ENCODE assay signal across 13 cellular contexts in the genomic region with DNA sequence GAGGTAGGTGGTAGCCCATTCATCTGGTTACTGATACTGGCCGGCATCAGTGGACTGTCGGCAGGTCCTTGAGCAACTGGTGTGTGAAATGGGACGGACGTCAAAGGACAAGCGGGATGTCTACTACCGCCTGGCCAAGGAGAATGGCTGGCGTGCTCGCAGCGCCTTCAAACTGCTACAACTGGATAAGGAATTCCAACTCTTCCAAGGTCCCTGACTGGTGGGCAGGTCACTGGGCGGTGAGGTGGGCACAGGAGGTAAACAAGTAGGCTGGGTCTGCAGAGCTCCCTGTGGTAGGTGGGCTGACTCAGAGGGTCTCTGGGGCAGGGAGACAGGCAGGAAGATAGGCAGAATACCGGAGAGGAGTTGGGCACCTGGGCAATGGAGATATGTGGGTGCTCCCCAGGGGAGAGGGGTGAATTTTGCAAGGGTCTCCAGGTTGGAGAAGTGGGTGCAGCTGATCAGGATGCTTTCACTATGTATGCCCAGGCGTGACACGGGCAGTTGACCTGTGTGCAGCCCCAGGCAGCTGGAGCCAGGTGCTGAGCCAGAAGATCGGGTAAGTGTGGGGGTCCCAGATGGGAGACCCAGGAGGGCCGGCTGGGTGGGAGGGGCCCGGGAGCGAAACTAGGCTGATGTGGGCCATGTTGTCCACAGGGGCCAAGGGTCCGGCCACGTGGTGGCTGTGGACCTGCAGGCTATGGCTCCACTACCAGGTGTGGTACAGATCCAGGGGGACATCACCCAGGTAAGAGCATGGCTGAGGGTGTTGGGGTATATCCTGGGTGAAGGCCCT. TPM values are rescaled to one million over a fixed set of nuclear protein-coding genes. Genes with fewer than 3 reads are reported as not detected.
DNase-seq lines count a peak whose midpoint lies in the region; ATAC-seq and TF ChIP-seq lines count a peak whose summit lies in the region.
"Had no signal": no experiment of that assay in that cellular context is flagged by ENCODE, and none has a peak within 500 bp of the region (broad histone marks: within the 10 kb centered on the region; RNA-seq: fewer than 3 reads in every experiment).

No MANE protein-coding gene starts in this region.

- WGBS in mammary epithelial cell (ENCODE audit: low coverage, missing lambda C conversion rate): 89% methylated on average over 17 of the region's 19 CpGs

- BruUV-seq in mammary epithelial cell (replicated peaks; lab: Mats Ljungman, UMichigan): no TSS peak

- intact Hi-C loops in activated naive CD4-positive, alpha-beta T cell treated with anti-CD3 and anti-CD28 coated beads for 36 hours (cut with micrococcal nuclease): loop anchor here (10.0 kb wide), 1 partner anchor 327 kb away; the partner anchor contains the start of gene HDAC6
- intact Hi-C loops in mammary epithelial cell (cut with micrococcal nuclease): no loop called here

- no peaks in the 10 kb centered on the region for H4K20me1 ChIP-seq in mammary epithelial cell (ENCODE audit: insufficient read depth, low read length)

- no peaks in the 10 kb centered on the region for H3K9me3 Mint-ChIP-seq in activated naive CD4-positive, alpha-beta T cell treated with anti-CD3 and anti-CD28 coated beads for 36 hours
- H3K9me3 Mint-ChIP-seq in stimulated activated memory B cell treated with anti-CD40 and anti-IgM and Interleukin-4, amounts not matched to agents 10 μg/mL and 1 μg/mL and 100 μg/mL, for 72 hours: no peaks in the 10 kb centered on the region
- peaks cover 17% of the 10 kb centered on the region for H3K9me3 Mint-ChIP-seq in mesothelial cell of epicardium
- H3K9me3 Mint-ChIP-seq: memory B cell had no signal

- dilution Hi-C loops in mammary epithelial cell (cut with HindIII; ENCODE audit: low sequenced_read_pairs): no loop called here

- H3K36me3 ChIP-seq in mammary epithelial cell (ENCODE audit: insufficient read depth, low read length): peaks cover 6% of the 10 kb centered on the region

- no peaks in the 10 kb centered on the region for H3K4me1 ChIP-seq in mammary epithelial cell (ENCODE audit: insufficient read depth, low read length)

- H3K27me3 ChIP-seq in mammary epithelial cell (ENCODE audit: insufficient read depth, low read length): no peaks in the 10 kb centered on the region
- H3K27me3 ChIP-seq: spleen had no signal

- no peaks in the 10 kb centered on the region for H3K27me3 Mint-ChIP-seq in activated naive CD4-positive, alpha-beta T cell treated with anti-CD3 and anti-CD28 coated beads for 36 hours (ENCODE audit: low read depth)
- no peaks in the 10 kb centered on the region for H3K27me3 Mint-ChIP-seq in stimulated activated memory B cell treated with anti-CD40 and anti-IgM and Interleukin-4, amounts not matched to agents 10 μg/mL and 1 μg/mL and 100 μg/mL, for 72 hours
- H3K27me3 Mint-ChIP-seq in mesothelial cell of epicardium (ENCODE audit: low read depth): no peaks in the 10 kb centered on the region
- H3K27me3 Mint-ChIP-seq: memory B cell had no signal

- in situ Hi-C loops in mammary epithelial cell (cut with MboI; ENCODE audit: low sequenced_read_pairs in 2 of 2): no loop called here

- H3K27ac Mint-ChIP-seq in activated naive CD4-positive, alpha-beta T cell treated with anti-CD3 and anti-CD28 coated beads for 36 hours: peak overlapping the region; percentile 59
- H3K27ac Mint-ChIP-seq in stimulated activated memory B cell treated with anti-CD40 and anti-IgM and Interleukin-4, amounts not matched to agents 10 μg/mL and 1 μg/mL and 100 μg/mL, for 72 hours: peak overlapping the region; percentile 94
- H3K27ac Mint-ChIP-seq in mesothelial cell of epicardium: no peak overlapping the region

- no peak for DNase-seq in activated naive CD4-positive, alpha-beta T cell treated with anti-CD3 and anti-CD28 coated beads for 36 hours
- DNase-seq in activated naive CD4-positive, alpha-beta T cell (lab: John Stamatoyannopoulos, UW): no peak
- DNase-seq in RWPE1 (ENCODE audit: low spot score) (no peak), mammary epithelial cell (no peak), NCI-H1417 treated with DMSO at 0.1 percent for 48 hours (lab: John Stamatoyannopoulos, UW) (no peak), mesothelial cell of epicardium (ENCODE audit: low spot score in 2 of 2, unreplicated experiment in 2 of 2) (no peak)
- DNase-seq: effector CD4-positive, alpha-beta T cell; SHP77 treated with DMSO at 0.1 percent for 48 hours; spleen had no signal

- POLR2A ChIA-PET in RWPE1 (lab: Yijun Ruan, JAX; ENCODE audit: low non-redundant PET): no interaction called here

- H3K9me3 ChIP-seq in mammary epithelial cell (replicated peaks; ENCODE audit: insufficient read depth, low read length): no peaks in the 10 kb centered on the region
- H3K9me3 ChIP-seq: spleen had no signal

- no peak overlapping the region for H3K9ac ChIP-seq in mammary epithelial cell (ENCODE audit: insufficient read depth, low read length)

- H3K27ac ChIP-seq in RWPE1: peak overlapping the region; percentile 47
- H3K27ac ChIP-seq in mammary epithelial cell (ENCODE audit: insufficient read depth, low read depth, low read length): no peak overlapping the region
- H3K27ac ChIP-seq: spleen had no signal

- H2AFZ ChIP-seq in mammary epithelial cell (ENCODE audit: low read depth, low read length): no peak overlapping the region

- peak overlapping the region in 1 of 3 experiments; percentile 67 for H3K4me3 ChIP-seq in mammary epithelial cell (replicated peaks in 1 of 3; ENCODE audit: insufficient read depth in 1 of 3, low read depth in 2 of 3, low read length in 3 of 3)

- TF ChIP-seq CTCF in RWPE1 (conservative IDR thresholded peaks at IDR 0.05; ENCODE audit: low read depth): no peak
- no peak for TF ChIP-seq CTCF in mammary epithelial cell (conservative IDR thresholded peaks at IDR 0.05 in 1 of 2, IDR thresholded peaks at IDR 0.05 in 1 of 2; ENCODE audit: extremely low read depth in 1 of 2, insufficient read depth in 1 of 2, low read depth in 1 of 2, low read length in 2 of 2)
- TF ChIP-seq CTCF in mesothelial cell of epicardium (IDR thresholded peaks at IDR 0.05; ENCODE audit: unreplicated experiment): no peak

- H3K4me2 ChIP-seq in mammary epithelial cell (ENCODE audit: insufficient read depth, low read depth, low read length): peak overlapping the region; percentile 68

- peaks cover 62% of the 10 kb centered on the region for H3K79me2 ChIP-seq in mammary epithelial cell (ENCODE audit: insufficient read depth, low read length)

- H3K4me1 Mint-ChIP-seq in activated naive CD4-positive, alpha-beta T cell treated with anti-CD3 and anti-CD28 coated beads for 36 hours (ENCODE audit: low read depth): peaks cover 32% of the 10 kb centered on the region
- H3K4me1 Mint-ChIP-seq in stimulated activated memory B cell treated with anti-CD40 and anti-IgM and Interleukin-4, amounts not matched to agents 10 μg/mL and 1 μg/mL and 100 μg/mL, for 72 hours: peaks cover 23% of the 10 kb centered on the region
- peaks cover 15% of the 10 kb centered on the region for H3K4me1 Mint-ChIP-seq in mesothelial cell of epicardium

- H3K4me3 Mint-ChIP-seq in activated naive CD4-positive, alpha-beta T cell treated with anti-CD3 and anti-CD28 coated beads for 36 hours: no peak overlapping the region
- H3K4me3 Mint-ChIP-seq in stimulated activated memory B cell treated with anti-CD40 and anti-IgM and Interleukin-4, amounts not matched to agents 10 μg/mL and 1 μg/mL and 100 μg/mL, for 72 hours: no peak overlapping the region
- no peak overlapping the region for H3K4me3 Mint-ChIP-seq in mesothelial cell of epicardium

- peaks cover 18% of the 10 kb centered on the region for H3K36me3 Mint-ChIP-seq in activated naive CD4-positive, alpha-beta T cell treated with anti-CD3 and anti-CD28 coated beads for 36 hours (ENCODE audit: low read depth)
- H3K36me3 Mint-ChIP-seq in stimulated activated memory B cell treated with anti-CD40 and anti-IgM and Interleukin-4, amounts not matched to agents 10 μg/mL and 1 μg/mL and 100 μg/mL, for 72 hours: peaks cover 40% of the 10 kb centered on the region
- H3K36me3 Mint-ChIP-seq in mesothelial cell of epicardium: peaks cover 15% of the 10 kb centered on the region

- no peak for ATAC-seq in stimulated activated memory B cell treated with anti-CD40 and anti-IgM and Interleukin-4, amounts not matched to agents 10 μg/mL and 1 μg/mL and 100 μg/mL, for 72 hours
- no peak for ATAC-seq in GM19035 (IDR thresholded peaks at IDR 0.05; ENCODE audit: unreplicated experiment)

- CTCF ChIA-PET in activated naive CD4-positive, alpha-beta T cell treated with anti-CD3 and anti-CD28 coated beads for 36 hours (lab: Charles Lee): no interaction called here
- CTCF ChIA-PET in RWPE1 (lab: Yijun Ruan, JAX): no interaction called here
- CTCF ChIA-PET in mammary epithelial cell (lab: Charles Lee; ENCODE audit: low non-redundant PET): no interaction called here

RNA-seq across cellular contexts. Expression of gene FTSJ1, which starts 2.2 kb away (rescaled TPM):
- 10 to 100 TPM; 66.2 to 66.8 TPM for total RNA-seq in activated naive CD4-positive, alpha-beta T cell treated with anti-CD3 and anti-CD28 coated beads for 36 hours
- total RNA-seq in mammary epithelial cell: 100 to 1,000 TPM; 112 to 126 TPM
- polyA plus RNA-seq in mammary epithelial cell: 113 TPM
- polyA minus RNA-seq in mammary epithelial cell: 117 TPM
- 37.5 to 42.2 TPM (median 42.1 TPM) in 3 replicates for total RNA-seq in mesothelial cell of epicardium

RNA-seq across cellular contexts. Expression of gene SLC38A5, which starts 8.1 kb away (rescaled TPM):
- total RNA-seq in activated naive CD4-positive, alpha-beta T cell treated with anti-CD3 and anti-CD28 coated beads for 36 hours: 10 to 100 TPM; 45.0 to 45.8 TPM
- total RNA-seq in mammary epithelial cell (1 to 10 TPM; 1.5 to 4.5 TPM), mesothelial cell of epicardium (9.0 to 10.1 TPM (median 9.6 TPM) in 3 replicates)
- polyA plus RNA-seq in mammary epithelial cell: 2.1 TPM
- polyA minus RNA-seq in mammary epithelial cell: 18.6 TPM
- total RNA-seq: HT1080 had no signal

RNA-seq across cellular contexts. Expression of gene PORCN, which starts 30.6 kb away (rescaled TPM):
- 1 to 10 TPM; 5.2 to 5.6 TPM for total RNA-seq in activated naive CD4-positive, alpha-beta T cell treated with anti-CD3 and anti-CD28 coated beads for 36 hours
- total RNA-seq in mammary epithelial cell: 100 to 1,000 TPM in 1 of 2 donors, 10 to 100 TPM in 1; 36.2 to 113 TPM
- polyA plus RNA-seq in mammary epithelial cell: 86.4 TPM
- polyA minus RNA-seq in mammary epithelial cell: 111 TPM
- total RNA-seq in mesothelial cell of epicardium: 9.7 to 11.0 TPM (median 10.1 TPM) in 3 replicates

RNA-seq across cellular contexts. Expression of gene EBP, which starts 43.5 kb away (rescaled TPM):
- 100 to 1,000 TPM; 118 to 123 TPM for total RNA-seq in activated naive CD4-positive, alpha-beta T cell treated with anti-CD3 and anti-CD28 coated beads for 36 hours
- 100 to 1,000 TPM in 1 of 2 donors, 10 to 100 TPM in 1; 86.4 to 292 TPM for total RNA-seq in mammary epithelial cell
- polyA plus RNA-seq in mammary epithelial cell: 538 TPM
- polyA minus RNA-seq in mammary epithelial cell: 972 TPM
- 48.9 to 52.2 TPM (median 50.2 TPM) in 3 replicates for total RNA-seq in mesothelial cell of epicardium
